ENCODE assay signal across 21 cellular contexts in the genomic region with DNA sequence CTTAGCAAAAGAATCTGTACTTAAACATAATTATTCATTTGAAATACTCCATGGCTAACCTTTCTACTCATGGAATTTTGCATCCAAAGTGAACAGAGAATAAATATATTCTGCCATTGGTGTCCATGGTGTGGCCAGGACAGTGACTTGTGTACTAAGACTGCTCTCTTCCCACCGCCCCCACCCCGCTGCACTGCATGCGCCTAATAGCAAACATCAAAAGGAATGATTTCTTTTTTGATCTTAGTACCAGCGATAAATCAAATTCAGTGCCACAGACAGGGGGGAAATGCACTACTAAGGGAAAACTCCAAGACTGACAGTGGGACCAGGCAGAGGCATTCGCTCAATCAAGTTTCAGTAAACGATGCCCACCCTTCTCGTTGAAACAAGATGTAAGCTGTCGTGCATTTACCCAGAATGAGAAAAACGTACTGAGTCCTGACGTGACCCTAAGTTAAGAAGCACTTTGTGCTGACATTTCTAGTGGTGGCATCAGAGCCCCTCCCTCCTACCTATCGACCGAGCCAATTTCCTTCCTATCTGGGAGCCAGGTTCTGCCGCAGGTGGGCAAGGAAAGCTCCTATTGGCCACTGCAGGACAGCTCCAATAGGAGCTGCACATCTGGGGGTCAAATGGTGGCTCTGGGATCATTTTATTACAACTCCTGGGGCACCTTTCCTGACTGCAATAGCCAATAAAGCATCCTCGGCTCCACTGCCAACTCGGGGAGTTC. TPM values are rescaled to one million over a fixed set of nuclear protein-coding genes. Genes with fewer than 3 reads are reported as not detected.
"Had no signal": no experiment of that assay in that cellular context is flagged by ENCODE, and none has a peak within 500 bp of the region (broad histone marks: within the 10 kb centered on the region; RNA-seq: fewer than 3 reads in every experiment).

No MANE protein-coding gene starts in this region.

- ATAC-seq: activated CD4-positive, CD25-positive, alpha-beta regulatory T cell treated with anti-CD3 and anti-CD28 coated beads, Interleukin-2, amount 50 U/mL, for 24 hours; activated CD8-positive, alpha-beta T cell treated with anti-CD3 and anti-CD28 coated beads, Interleukin-2, amount 10 ng/mL, durations not matched to agents 7 days and 5 days; esophagus mucosa; gastrocnemius medialis; naive thymus-derived CD8-positive, alpha-beta T cell; stimulated activated effector memory CD8-positive, alpha-beta T cell treated with anti-CD3 and anti-CD28 coated beads, Interleukin-12 subunit alpha, Interleukin-12 subunit beta, amount 100 ng/mL, for 72 hours had no signal

- DNase-seq: activated CD4-positive, alpha-beta T cell treated with anti-CD3 and anti-CD28 coated beads, Interleukin-2, amount 10 ng/mL, durations not matched to agents 7 days and 5 days; activated CD8-positive, alpha-beta T cell treated with anti-CD3 and anti-CD28 coated beads, Interleukin-2, amount 10 ng/mL, durations not matched to agents 7 days and 5 days; activated naive CD4-positive, alpha-beta T cell treated with anti-CD3 and anti-CD28 coated beads, Interleukin-2, amount 50 U/mL, for 16 hours; activated T-cell treated with anti-CD3 and anti-CD28 coated beads, Interleukin-2, amount 50 U/mL, for 24 hours; aorta; brain microvascular endothelial cell; effector CD4-positive, alpha-beta T cell; gastrocnemius medialis; mesendoderm; naive thymus-derived CD8-positive, alpha-beta T cell; ovary; sigmoid colon; stimulated activated CD4-positive, alpha-beta T cell treated with anti-CD3 and anti-CD28 coated beads, Interleukin-4, amount 100 ng/mL, for 24 hours; stomach; T1000 had no signal

- H3K4me3 ChIP-seq: gastrocnemius medialis, ovary, sigmoid colon, stomach had no signal

- H3K4me1 ChIP-seq: sigmoid colon had no signal

- H3K27me3 ChIP-seq: brain microvascular endothelial cell, gastrocnemius medialis, ovary, sigmoid colon, stomach had no signal

- H3K9me3 ChIP-seq: gastrocnemius medialis, heart right ventricle, ovary, sigmoid colon, stomach had no signal

- H3K27ac ChIP-seq: brain microvascular endothelial cell, gastrocnemius medialis, ovary, sigmoid colon, stomach had no signal

- H3K36me3 ChIP-seq: brain microvascular endothelial cell, gastrocnemius medialis, heart right ventricle, ovary, sigmoid colon, stomach had no signal

RNA-seq across cellular contexts. Expression of gene ESRRG, which starts 12.5 kb away (rescaled TPM):
- total RNA-seq: activated CD4-positive, alpha-beta T cell treated with anti-CD3 and anti-CD28 coated beads, Interleukin-2, amount 10 ng/mL, durations not matched to agents 7 days and 5 days; activated CD8-positive, alpha-beta T cell treated with anti-CD3 and anti-CD28 coated beads, Interleukin-2, amount 10 ng/mL, durations not matched to agents 7 days and 5 days; activated T-helper 2 cell treated with anti-CD3 and anti-CD28 coated beads, Interferon-gamma antibody, Interleukin-2, Interleukin-4, amounts not matched to agents 10 μg/mL and 5 μg/mL and 100 μg/mL, durations not matched to agents 14 hours and 24 hours and 36 hours; naive thymus-derived CD8-positive, alpha-beta T cell; T-helper 1 cell treated with Interleukin-12 subunit alpha and Interleukin-12 subunit beta and Interleukin-4 antibody, amounts not matched to agents 30 ng/mL and 1 ng/mL, for 36 hours had no signal
- polyA plus RNA-seq: naive thymus-derived CD8-positive, alpha-beta T cell had no signal
